In the genomic region with DNA sequence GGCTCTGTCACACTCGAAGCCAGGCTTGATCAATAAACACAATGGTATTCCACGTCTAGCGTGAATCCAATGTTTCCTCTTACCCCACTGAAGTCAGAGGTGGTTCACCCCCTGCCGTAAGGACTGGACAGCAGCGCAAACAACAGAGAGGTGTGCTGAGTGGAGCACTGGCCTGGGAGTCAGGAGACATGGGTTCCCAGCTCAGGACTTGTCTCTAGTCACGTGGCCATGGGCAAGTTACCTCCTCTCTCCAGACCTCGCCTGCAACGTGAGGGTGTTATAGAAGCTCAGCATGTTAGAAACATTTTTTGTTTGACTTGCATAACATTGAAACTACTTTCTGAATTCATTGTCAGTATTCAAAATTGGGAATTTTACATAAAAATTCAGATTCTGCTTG, we compare ENCODE assay signal across 15 cellular contexts. TPM values are rescaled to one million over a fixed set of nuclear protein-coding genes. Genes with fewer than 3 reads are reported as not detected.
DNase-seq lines count a peak whose midpoint lies in the region; ATAC-seq lines count a peak whose summit lies in the region.
"Had no signal": no experiment of that assay in that cellular context is flagged by ENCODE, and none has a peak within 500 bp of the region (broad histone marks: within the 10 kb centered on the region; RNA-seq: fewer than 3 reads in every experiment).

No MANE protein-coding gene starts in this region.

- no peaks in the 10 kb centered on the region for H3K9me3 ChIP-seq in CD8-positive, alpha-beta memory T cell (ENCODE audit: low read length)
- H3K9me3 ChIP-seq: BLaER1, Peyer's patch had no signal

- peak overlapping the region; percentile 21 for H3K27ac ChIP-seq in CD8-positive, alpha-beta memory T cell (ENCODE audit: low read depth, low read length)
- H3K27ac ChIP-seq: 22Rv1, BLaER1 had no signal

- no peaks in the 10 kb centered on the region for H3K9me3 Mint-ChIP-seq in activated CD4-positive, alpha-beta T cell treated with anti-CD3 and anti-CD28 coated beads for 36 hours (ENCODE audit: low read depth)
- no peaks in the 10 kb centered on the region for H3K9me3 Mint-ChIP-seq in CD8-positive, alpha-beta memory T cell
- H3K9me3 Mint-ChIP-seq in naive thymus-derived CD8-positive, alpha-beta T cell, result no peaks in the 10 kb centered on the region
- no peaks in the 10 kb centered on the region for H3K9me3 Mint-ChIP-seq in activated CD4-positive, alpha-beta memory T cell treated with anti-CD3 and anti-CD28 coated beads, Interleukin-2, amount 10 ng/mL, durations not matched to agents 7 days and 5 days
- H3K9me3 Mint-ChIP-seq: GM23338 had no signal

- H3K4me1 Mint-ChIP-seq in activated CD4-positive, alpha-beta T cell treated with anti-CD3 and anti-CD28 coated beads for 36 hours, result peaks cover 8% of the 10 kb centered on the region
- peaks cover 12 to 16% (median 14%) of the 10 kb centered on the region in 3 donors for H3K4me1 Mint-ChIP-seq in CD8-positive, alpha-beta memory T cell
- peaks cover 9 to 16% (median 15%) of the 10 kb centered on the region in 4 donors for H3K4me1 Mint-ChIP-seq in naive thymus-derived CD8-positive, alpha-beta T cell
- peaks cover 7% of the 10 kb centered on the region for H3K4me1 Mint-ChIP-seq in activated CD4-positive, alpha-beta memory T cell treated with anti-CD3 and anti-CD28 coated beads, Interleukin-2, amount 10 ng/mL, durations not matched to agents 7 days and 5 days

- peaks cover 12% of the 10 kb centered on the region for H3K4me1 ChIP-seq in CD8-positive, alpha-beta memory T cell (ENCODE audit: insufficient read depth, low read length)

- H3K36me3 ChIP-seq in CD8-positive, alpha-beta memory T cell (ENCODE audit: insufficient read depth, low read length), result peaks cover 20% of the 10 kb centered on the region

- peak overlapping the region; percentile 49 for H3K27ac Mint-ChIP-seq in activated CD4-positive, alpha-beta T cell treated with anti-CD3 and anti-CD28 coated beads for 36 hours
- peak overlapping the region in 7 of 8 donors; percentile 29 to 96 (median 84) for H3K27ac Mint-ChIP-seq in CD8-positive, alpha-beta memory T cell
- peak overlapping the region; percentile 78 to 99 (median 96) for H3K27ac Mint-ChIP-seq in naive thymus-derived CD8-positive, alpha-beta T cell
- no peak overlapping the region for H3K27ac Mint-ChIP-seq in activated CD4-positive, alpha-beta memory T cell treated with anti-CD3 and anti-CD28 coated beads, Interleukin-2, amount 10 ng/mL, durations not matched to agents 7 days and 5 days
- H3K27ac Mint-ChIP-seq: GM23338 had no signal

- no peak for DNase-seq in activated CD4-positive, alpha-beta T cell treated with anti-CD3 and anti-CD28 coated beads for 36 hours
- no peak for DNase-seq in activated CD4-positive, alpha-beta T cell treated with anti-CD3 and anti-CD28 coated beads for 48 hours
- DNase-seq in CD8-positive, alpha-beta memory T cell, result no peak
- DNase-seq in OCI-M1 (lab: John Stamatoyannopoulos, UW), result peak; percentile 24
- DNase-seq in naive thymus-derived CD8-positive, alpha-beta T cell, result no peak
- DNase-seq in activated CD4-positive, alpha-beta memory T cell treated with anti-CD3 and anti-CD28 coated beads, Interleukin-2, amount 10 ng/mL, durations not matched to agents 7 days and 5 days, result no peak
- no peak for DNase-seq in activated CD8-positive, alpha-beta memory T cell treated with anti-CD3 and anti-CD28 coated beads, Interleukin-2, amount 50 U/mL, for 48 hours
- DNase-seq: NCI-H2029 treated with DMSO at 0.1 percent for 48 hours, NCI-H510A, Right ventricle myocardium superior had no signal

- no peaks in the 10 kb centered on the region for H3K27me3 ChIP-seq in CD8-positive, alpha-beta memory T cell (ENCODE audit: insufficient read depth, low read length, poor library complexity, severe bottlenecking)
- H3K27me3 ChIP-seq: BLaER1, Peyer's patch had no signal

- intact Hi-C loops in activated CD4-positive, alpha-beta T cell treated with anti-CD3 and anti-CD28 coated beads for 36 hours (cut with DNase I, micrococcal nuclease), result loop anchor here (10.0 kb wide), 2 partner anchors 201 to 331 kb away; a partner anchor contains a TSS

- CTCF ChIA-PET in activated CD4-positive, alpha-beta T cell treated with anti-CD3 and anti-CD28 coated beads for 36 hours (lab: Charles Lee), result interaction anchor here (0.6 to 3.5 kb wide), 27 partner anchors 10 to 605 kb away, joined by 3 to 20 read pairs (median 4); a partner anchor contains a TSS
- CTCF ChIA-PET in CD8-positive, alpha-beta memory T cell (lab: Charles Lee), result interaction anchor here (0.6 to 3.5 kb wide), 35 partner anchors 9 to 334 kb away, joined by 3 to 23 read pairs (median 4); a partner anchor contains a TSS
- CTCF ChIA-PET in activated CD4-positive, alpha-beta memory T cell treated with anti-CD3 and anti-CD28 coated beads, Interleukin-2, amount 10 ng/mL, durations not matched to agents 7 days and 5 days (lab: Charles Lee), result interaction anchor here (0.8 to 4.9 kb wide), 22 partner anchors 10 to 217 kb away, joined by 3 to 37 read pairs (median 4); a partner anchor contains a TSS

- no peak for ATAC-seq in activated CD4-positive, alpha-beta T cell treated with anti-CD3 and anti-CD28 coated beads for 36 hours
- ATAC-seq in naive thymus-derived CD8-positive, alpha-beta T cell, result no peak
- ATAC-seq in GM18498 (IDR thresholded peaks at IDR 0.05; ENCODE audit: unreplicated experiment), result no peak

- POLR2A ChIA-PET in activated CD4-positive, alpha-beta T cell treated with anti-CD3 and anti-CD28 coated beads for 36 hours (lab: Charles Lee), result no interaction called here
- POLR2A ChIA-PET in CD8-positive, alpha-beta memory T cell (lab: Charles Lee), result interaction anchor here (0.5 to 1.6 kb wide), 2 partner anchors 9 to 139 kb away, joined by 3 to 6 read pairs; a partner anchor contains a TSS
- POLR2A ChIA-PET in naive thymus-derived CD8-positive, alpha-beta T cell (lab: Charles Lee), result interaction anchor here (0.9 to 2.4 kb wide), 7 partner anchors 10 to 118 kb away, joined by 3 to 13 read pairs (median 5); a partner anchor contains a TSS
- POLR2A ChIA-PET in activated CD4-positive, alpha-beta memory T cell treated with anti-CD3 and anti-CD28 coated beads, Interleukin-2, amount 10 ng/mL, durations not matched to agents 7 days and 5 days (lab: Charles Lee), result interaction anchor here (0.6 to 1.2 kb wide), 4 partner anchors 18 to 103 kb away, joined by 3 to 4 read pairs (median 3); a partner anchor contains a TSS

- H3K36me3 Mint-ChIP-seq in activated CD4-positive, alpha-beta T cell treated with anti-CD3 and anti-CD28 coated beads for 36 hours (ENCODE audit: low read depth), result peaks cover 15% of the 10 kb centered on the region
- H3K36me3 Mint-ChIP-seq in CD8-positive, alpha-beta memory T cell, result peaks cover 3 to 51% (median 17%) of the 10 kb centered on the region in 3 donors
- H3K36me3 Mint-ChIP-seq in naive thymus-derived CD8-positive, alpha-beta T cell, result peaks cover 0 to 41% (median 3%) of the 10 kb centered on the region in 3 donors
- H3K36me3 Mint-ChIP-seq in activated CD4-positive, alpha-beta memory T cell treated with anti-CD3 and anti-CD28 coated beads, Interleukin-2, amount 10 ng/mL, durations not matched to agents 7 days and 5 days (ENCODE audit: low read depth), result peaks cover 16% of the 10 kb centered on the region

- no peak overlapping the region for H3K4me3 ChIP-seq in CD8-positive, alpha-beta memory T cell (ENCODE audit: low read length)
- H3K4me3 ChIP-seq: BLaER1, GM23338, Peyer's patch had no signal

- H3K4me3 Mint-ChIP-seq in activated CD4-positive, alpha-beta T cell treated with anti-CD3 and anti-CD28 coated beads for 36 hours, result no peak overlapping the region
- no peak overlapping the region for H3K4me3 Mint-ChIP-seq in CD8-positive, alpha-beta memory T cell
- H3K4me3 Mint-ChIP-seq in naive thymus-derived CD8-positive, alpha-beta T cell, result no peak overlapping the region
- no peak overlapping the region for H3K4me3 Mint-ChIP-seq in activated CD4-positive, alpha-beta memory T cell treated with anti-CD3 and anti-CD28 coated beads, Interleukin-2, amount 10 ng/mL, durations not matched to agents 7 days and 5 days
- H3K4me3 Mint-ChIP-seq: GM23338 had no signal

- no peaks in the 10 kb centered on the region for H3K27me3 Mint-ChIP-seq in activated CD4-positive, alpha-beta T cell treated with anti-CD3 and anti-CD28 coated beads for 36 hours
- H3K27me3 Mint-ChIP-seq in CD8-positive, alpha-beta memory T cell, result no peaks in the 10 kb centered on the region
- no peaks in the 10 kb centered on the region for H3K27me3 Mint-ChIP-seq in naive thymus-derived CD8-positive, alpha-beta T cell
- no peaks in the 10 kb centered on the region for H3K27me3 Mint-ChIP-seq in activated CD4-positive, alpha-beta memory T cell treated with anti-CD3 and anti-CD28 coated beads, Interleukin-2, amount 10 ng/mL, durations not matched to agents 7 days and 5 days

RNA-seq across cellular contexts. Expression of a gene that starts 8.9 kb away (rescaled TPM):
- 1 to 10 TPM; 4.9 to 7.3 TPM for total RNA-seq in activated CD4-positive, alpha-beta T cell treated with anti-CD3 and anti-CD28 coated beads for 36 hours
- 1 to 10 TPM; 9.4 TPM for total RNA-seq in CD8-positive, alpha-beta memory T cell
- polyA plus RNA-seq in CD8-positive, alpha-beta memory T cell, result 90.4 TPM
- 10 to 100 TPM in 1 of 2 experiments, 1 to 10 TPM in 1; 9.6 to 10.3 TPM for total RNA-seq in naive thymus-derived CD8-positive, alpha-beta T cell
- 10 to 100 TPM; 26.8 to 60.4 (median 30.4) TPM for polyA plus RNA-seq in naive thymus-derived CD8-positive, alpha-beta T cell
- total RNA-seq in activated CD4-positive, alpha-beta memory T cell treated with anti-CD3 and anti-CD28 coated beads, Interleukin-2, amount 10 ng/mL, durations not matched to agents 7 days and 5 days, result 1 to 10 TPM; 4.6 to 4.8 TPM
